Comparison of ENCODE assay signal across 8 cellular contexts in genomic region chr12:64802180-64802775, GRCh38. TPM values are rescaled to one million over a fixed set of nuclear protein-coding genes. Genes with fewer than 3 reads are reported as not detected.
A peak's percentile ranks its signal among the peaks of the same experiment; 100 is the strongest.
DNase-seq lines count a peak whose midpoint lies in the region; ATAC-seq and TF ChIP-seq lines count a peak whose summit lies in the region.
"Not testable (repeated sequence)": the region's sequence is repeated elsewhere in the genome, so short reads cannot be mapped to it uniquely, and the experiment has no call there.

No MANE protein-coding gene starts in this region.

- H3K36me3 Mint-ChIP-seq in naive B cell: not testable (repeated sequence)

- peak; percentile 63 for TF ChIP-seq RAD21 in HCT116 (IDR thresholded peaks at IDR 0.05; ENCODE audit: low read depth)

- RAD21 ChIA-PET in HCT116 (lab: Charles Lee; ENCODE audit: low non-redundant PET in 1 of 2, low total read pairs in 2 of 2, uncharacterized antibody in 2 of 2, unreplicated experiment in 2 of 2): interaction anchor here in 1 of 2 experiments (1.1 kb wide), 1 partner anchor 267 kb away, joined by 3 read pairs; no protein-coding TSS in a partner anchor

- ATAC-seq in HCT116 (peak; percentile 88), naive B cell (ENCODE audit: low read depth in 2 of 2) (peak in 1 of 2 donors; percentile 61)

- peaks cover 14% of the 10 kb centered on the region; the same call in 1 of the 2 replicates for H4K20me1 ChIP-seq in HCT116 (ENCODE audit: insufficient read depth)

- POLR2A ChIA-PET in HCT116 (lab: Charles Lee): interaction anchor here (1.1 kb wide), 1 partner anchor 22 kb away, joined by 5 read pairs; no protein-coding TSS in a partner anchor

- peaks cover 0 to 12% of the 10 kb centered on the region in 2 experiments; a peak in 1 of 4 replicates for H3K4me1 ChIP-seq in HCT116 (ENCODE audit: control insufficient read depth in 1 of 2, insufficient read depth in 2 of 2, low read length in 2 of 2)

- H3K27me3 Mint-ChIP-seq in naive B cell: peaks cover 28 to 49% (median 46%) of the 10 kb centered on the region in 3 donors

- intact Hi-C loops in HCT116 (cut with micrococcal nuclease): loop anchor here (5.0 kb wide), 1 partner anchor 320 kb away; the partner anchor contains the start of gene WIF1

- H3K27ac ChIP-seq in HCT116 (ENCODE audit: low read depth, low read length): not testable (repeated sequence)

- not testable (repeated sequence) for H3K27ac Mint-ChIP-seq in naive B cell

- peak; percentile 64 for DNase-seq in DMS53 treated with DMSO at 0.1 percent for 48 hours (lab: John Stamatoyannopoulos, UW; ENCODE audit: unreplicated experiment)
- not testable (repeated sequence) for DNase-seq in HCT116 (ENCODE audit: low read depth, low spot score)
- DNase-seq in NCI-H1105 (lab: John Stamatoyannopoulos, UW): peak; percentile 27
- peak; percentile 63 for DNase-seq in SK-N-DZ (ENCODE audit: low spot score)
- peak; percentile 31 for DNase-seq in activated T-helper 9 cell treated with anti-CD3 and anti-CD28 coated beads, Interleukin-2, amount 50 U/mL, for 16 hours (ENCODE audit: low read depth)
- peak; percentile 33 for DNase-seq in fibroblast of mammary gland (ENCODE audit: low read depth)
- peak; percentile 27 for DNase-seq in naive B cell
- DNase-seq in superior temporal gyrus (ENCODE audit: extremely low spot score): peak; percentile 75

- H3K9me2 ChIP-seq in HCT116 (ENCODE audit: insufficient read depth): not testable (repeated sequence)

- CTCF ChIA-PET in HCT116 (lab: Charles Lee): interaction anchor here (0.7 to 2.4 kb wide), 30 partner anchors 8 to 1318 kb away, joined by 3 to 25 read pairs (median 5); partner anchors contain the start of gene LEMD3

- not testable (repeated sequence) for H2AFZ ChIP-seq in HCT116 (ENCODE audit: low read depth, low read length, poor library complexity, severe bottlenecking)

- not testable (repeated sequence) for H3K9me3 Mint-ChIP-seq in naive B cell

- H3K4me1 Mint-ChIP-seq in naive B cell: not testable (repeated sequence)

- TF ChIP-seq CTCF in HCT116 (IDR thresholded peaks at IDR 0.05 in 2 of 3, conservative IDR thresholded peaks at IDR 0.05 in 1 of 3; ENCODE audit: borderline replicate concordance in 1 of 3, insufficient read depth in 1 of 3, low read depth in 2 of 3, low read length in 2 of 3): peak; percentile 44 to 83 (median 82); a peak in 5 of 6 replicates
- TF ChIP-seq CTCF in fibroblast of mammary gland (conservative IDR thresholded peaks at IDR 0.05; ENCODE audit: control insufficient read depth, insufficient read depth, low read depth, low read length): peak; percentile 84

- not testable (repeated sequence) for H3K27me3 ChIP-seq in HCT116 (ENCODE audit: insufficient read depth, low read length)

- H3K9me3 ChIP-seq in HCT116 (ENCODE audit: control insufficient read depth in 1 of 2, insufficient read depth in 1 of 2, low read depth in 1 of 2, low read length in 2 of 2): not testable (repeated sequence)

- H3K79me2 ChIP-seq in HCT116 (ENCODE audit: insufficient read depth, low read length): peaks cover 53% of the 10 kb centered on the region

- not testable (repeated sequence) for TF ChIP-seq POLR2A in HCT116 (IDR thresholded peaks at IDR 0.05; ENCODE audit: borderline replicate concordance, extremely low read depth, insufficient read depth, insufficient read length)

- not testable (repeated sequence) for H3K36me3 ChIP-seq in HCT116 (ENCODE audit: control insufficient read depth in 1 of 2, insufficient read depth in 2 of 2, low read length in 2 of 2)

- not testable (repeated sequence) for H3K9ac ChIP-seq in HCT116 (ENCODE audit: low read length)

- BruUV-seq in HCT116 (replicated peaks; lab: Mats Ljungman, UMichigan): not testable (repeated sequence)

- 0 out of 2 replicates have a peak overlapping the region, but pooled peaks have one; percentile 3 for H3K4me2 ChIP-seq in HCT116 (ENCODE audit: low read length)

- not testable (repeated sequence) for H3K4me3 ChIP-seq in HCT116 (replicated peaks in 1 of 2; ENCODE audit: low read depth in 1 of 2, low read length in 2 of 2); fibroblast of mammary gland (ENCODE audit: control insufficient read depth, low read depth, low read length)

- H3K4me3 Mint-ChIP-seq in naive B cell: peak overlapping the region in 1 of 8 donors; percentile 64

RNA-seq across cellular contexts. Expression of gene TBC1D30, which starts 22.2 kb away (rescaled TPM):
- 24.1 TPM for total RNA-seq in HCT116 (2021; ENCODE audit: unreplicated experiment)
- 10.9 and 12.5 TPM in 2 replicates for polyA plus RNA-seq in HCT116 (2012)
- polyA plus RNA-seq in SK-N-DZ (2014; cell fraction: cytosol; rRNA removed): 8.9 and 10.9 TPM in 2 replicates
- polyA plus RNA-seq in SK-N-DZ (2014; cell fraction: nucleus; rRNA removed): 10.4 and 11.2 TPM in 2 replicates
- 1 to 10 TPM in 1 of 6 donors, under 1 TPM in 1, not detected in 4; 0.92 to 1.1 TPM for polyA plus RNA-seq in naive B cell (ENCODE audit: low read depth in 6 of 6)

RNA-seq across cellular contexts. Expression of gene GNS, which starts 43.1 kb away (rescaled TPM):
- 45.7 TPM for total RNA-seq in HCT116 (2021; ENCODE audit: unreplicated experiment)
- polyA plus RNA-seq in HCT116 (2012): 27.1 and 28.1 TPM in 2 replicates
- 30.1 and 37.4 TPM in 2 replicates for polyA plus RNA-seq in SK-N-DZ (2014; cell fraction: cytosol; rRNA removed)
- polyA plus RNA-seq in SK-N-DZ (2014; cell fraction: nucleus; rRNA removed): 11.5 and 14.5 TPM in 2 replicates
- 10 to 100 TPM; 22.9 to 41.5 (median 27.7) TPM for polyA plus RNA-seq in naive B cell (ENCODE audit: low read depth in 6 of 6)
